ENCODE assay signal across 9 cellular contexts in genomic region chr1:20552728-20553571, GRCh38. TPM values are rescaled to one million over a fixed set of nuclear protein-coding genes. Genes with fewer than 3 reads are reported as not detected.
DNase-seq lines count a peak whose midpoint lies in the region; ATAC-seq, FAIRE-seq and TF ChIP-seq lines count a peak whose summit lies in the region.
"Had no signal": no experiment of that assay in that cellular context is flagged by ENCODE, and none has a peak within 500 bp of the region (broad histone marks: within the 10 kb centered on the region; RNA-seq: fewer than 3 reads in every experiment).

No MANE protein-coding gene starts in this region.

- SMC1A ChIA-PET in GM12878 (lab: Charles Lee; ENCODE audit: uncharacterized antibody, unreplicated experiment): no interaction called here

- H3K27me3 ChIP-seq in GM12878 (replicated peaks in 1 of 2; ENCODE audit: control insufficient read depth in 2 of 2, insufficient read depth in 2 of 2, low read length in 1 of 2): peaks cover 5 to 10% of the 10 kb centered on the region in 2 experiments
- peaks cover 32 to 47% of the 10 kb centered on the region in 2 donors for H3K27me3 ChIP-seq in stomach smooth muscle (ENCODE audit: control insufficient read depth in 1 of 2, insufficient read depth in 2 of 2, low read length in 2 of 2)

- H3K79me2 ChIP-seq in GM12878 (ENCODE audit: control insufficient read depth, insufficient read depth, low read length): no peaks in the 10 kb centered on the region

- H3K9ac ChIP-seq in GM12878 (ENCODE audit: control insufficient read depth, insufficient read depth, low read length): no peak overlapping the region
- H3K9ac ChIP-seq in stomach smooth muscle (ENCODE audit: low read length in 2 of 2): no peak overlapping the region

- no peaks in the 10 kb centered on the region for H4K20me1 ChIP-seq in GM12878 (ENCODE audit: control insufficient read depth, insufficient read depth)

- CTCF ChIA-PET in GM12878 (lab: Yijun Ruan, JAX): no interaction called here

- DNase-seq in NCI-H1105 treated with DMSO at 0.1 percent for 48 hours (lab: John Stamatoyannopoulos, UW) (peak; percentile 35), NCI-H1105 (lab: John Stamatoyannopoulos, UW) (no peak), GM12878 (ENCODE audit: low read depth, low spot score) (no peak), GDM1 (lab: John Stamatoyannopoulos, UW) (no peak)
- no peak for DNase-seq in stimulated activated CD4-positive, alpha-beta T cell treated with anti-CD3 and anti-CD28 coated beads, Interleukin-2, amount 100 ng/mL, for 24 hours

- H3K9me3 ChIP-seq in GM12878 (replicated peaks; ENCODE audit: control insufficient read depth, insufficient read depth, low read length) (no peaks in the 10 kb centered on the region), iPS-18c (ENCODE audit: control insufficient read depth, insufficient read depth, low read length) (peaks cover 2% of the 10 kb centered on the region), stomach smooth muscle (ENCODE audit: control insufficient read depth in 2 of 2, low read length in 2 of 2) (no peaks in the 10 kb centered on the region)

- no peak for TF ChIP-seq POLR2A in GM12878 (IDR thresholded peaks at IDR 0.05; ENCODE audit: low read depth, low read length)

- no peak for TF ChIP-seq EP300 in GM12878 (IDR thresholded peaks at IDR 0.05; ENCODE audit: borderline replicate concordance in 1 of 2, control insufficient read depth in 1 of 2, low read depth in 2 of 2, low read length in 2 of 2)

- no peak; the same call in 2 of the 3 replicates for ATAC-seq in GM12878
- no peak for ATAC-seq in GM19452 (IDR thresholded peaks at IDR 0.05; ENCODE audit: unreplicated experiment)
- ATAC-seq: HCT116 had no signal

- no peak for TF ChIP-seq RAD21 in GM12878 (IDR thresholded peaks at IDR 0.05; ENCODE audit: insufficient read depth, low read depth, low read length)

- H3K4me1 ChIP-seq in GM12878 (ENCODE audit: control insufficient read depth, insufficient read depth, low read length) (no peaks in the 10 kb centered on the region), stomach smooth muscle (ENCODE audit: control insufficient read depth, insufficient read depth, low read length) (peaks cover 14% of the 10 kb centered on the region)

- TF ChIP-seq CTCF in GM12878 (IDR thresholded peaks at IDR 0.05 in 2 of 3, conservative IDR thresholded peaks at IDR 0.05 in 1 of 3; ENCODE audit: control insufficient read depth in 2 of 3, extremely low read depth in 1 of 3, insufficient read depth in 1 of 3, low read depth in 3 of 3, low read length in 3 of 3): no peak

- no peak for FAIRE-seq in GM12878 (lab: Jason Lieb, UNC)

- BruUV-seq in GM12878 (replicated peaks; lab: Mats Ljungman, UMichigan): no TSS peak

- intact Hi-C loops in GM12878 (cut with micrococcal nuclease; ENCODE audit: unreplicated experiment): no loop called here

- H3K36me3 ChIP-seq in GM12878 (ENCODE audit: control insufficient read depth in 2 of 2, insufficient read depth in 2 of 2, low read length in 1 of 2): no peaks in the 10 kb centered on the region
- H3K36me3 ChIP-seq in stomach smooth muscle (ENCODE audit: control insufficient read depth in 2 of 2, insufficient read depth in 2 of 2, low read length in 2 of 2): no peaks in the 10 kb centered on the region

- H3K27ac ChIP-seq in GM12878 (ENCODE audit: control insufficient read depth, insufficient read depth) (no peak overlapping the region), stomach smooth muscle (ENCODE audit: low read length) (no peak overlapping the region)

- no peak overlapping the region for H3K4me2 ChIP-seq in GM12878 (ENCODE audit: control insufficient read depth, insufficient read depth)

- RAD21 ChIA-PET in GM12878 (lab: Charles Lee; ENCODE audit: unreplicated experiment): no interaction called here

- no peak overlapping the region for H2AFZ ChIP-seq in GM12878 (ENCODE audit: control insufficient read depth, low read depth, low read length)

- WGBS in GM12878 (ENCODE audit: insufficient coverage, insufficient replicate concordance, low lambda C conversion rate, missing lambda C conversion rate): 18% methylated on average over 82 of the region's 99 CpGs

- POLR2A ChIA-PET in GM12878 (lab: Charles Lee): no interaction called here

- no peak overlapping the region for H3K4me3 ChIP-seq in GM12878
- H3K4me3 ChIP-seq in iPS-18c (ENCODE audit: insufficient read depth, low read depth, low read length): peak overlapping the region; percentile 55
- H3K4me3 ChIP-seq in stomach smooth muscle (ENCODE audit: low read length in 2 of 2): peak overlapping the region; percentile 19 to 66

- in situ Hi-C loops in GM12878 (cut with MboI): no loop called here

TF ChIP-seq in GM12878, 131 proteins besides CTCF, POLR2A, EP300 and RAD21 (continues in another document):
- TF ChIP-seq SUZ12 (IDR thresholded peaks at IDR 0.05; ENCODE audit: unreplicated experiment): peak; percentile 1

RNA-seq across cellular contexts. Expression of gene FAM43B, which starts 0.6 kb away (rescaled TPM):
- not detected in 2 replicates for total RNA-seq in GM12878 (2013; cell fraction: nucleolus; rRNA removed)
- not detected in 2 replicates for total RNA-seq in GM12878 (2014; rRNA removed)
- total RNA-seq in GM12878 (2014; rRNA removed; fragmentation: Illumina TruSeq; extraction: Trizol): not detected in 2 replicates
- total RNA-seq in GM12878 (2021): not detected in 2 replicates
- polyA plus RNA-seq in GM12878 (2011; ENCODE audit: low read depth): not detected
- not detected in 2 replicates for polyA plus RNA-seq in GM12878 (2011; rRNA removed)
- polyA plus RNA-seq in GM12878 (2011; cell fraction: cytosol; rRNA removed): not detected in 2 replicates
- polyA plus RNA-seq in GM12878 (2011; cell fraction: nucleus; rRNA removed): not detected in 2 replicates
- not detected in 2 replicates for polyA plus RNA-seq in GM12878 (2012)
- not detected in 2 replicates for polyA plus RNA-seq in GM12878 (2014; fragmentation: Illumina TruSeq; extraction: Trizol)
- not detected for polyA plus RNA-seq in GM12878 (2014; fragmentation: Nextera tagmentation; extraction: Ambion mirVana)
- polyA plus RNA-seq in GM12878 (2014; rRNA removed): not detected in 2 replicates
- not detected for polyA plus RNA-seq in GM12878 (2016; fragmentation: Nextera tagmentation; extraction: Ambion mirVana)
- polyA minus RNA-seq in GM12878 (2011; rRNA and poly(A)+ RNA removed): not detected in 2 replicates
- not detected in 2 replicates for polyA minus RNA-seq in GM12878 (2011; cell fraction: cytosol; rRNA and poly(A)+ RNA removed)
- polyA minus RNA-seq in GM12878 (2011; cell fraction: nucleus; rRNA and poly(A)+ RNA removed): not detected in 2 replicates

RNA-seq across cellular contexts. Expression of gene CDA, which starts 35.9 kb away (rescaled TPM):
- not detected in 2 replicates for total RNA-seq in GM12878 (2013; cell fraction: nucleolus; rRNA removed)
- total RNA-seq in GM12878 (2014; rRNA removed) (not detected in 2 replicates), GM12878 (2014; rRNA removed; fragmentation: Illumina TruSeq; extraction: Trizol) (not detected in 2 replicates), GM12878 (2021) (0.21 TPM in 1 of 2 replicates, not detected in the other)
- not detected for polyA plus RNA-seq in GM12878 (2011; ENCODE audit: low read depth)
- polyA plus RNA-seq in GM12878 (2011; rRNA removed) (not detected in 2 replicates), GM12878 (2014; fragmentation: Illumina TruSeq; extraction: Trizol) (not detected in 2 replicates), GM12878 (2014; fragmentation: Nextera tagmentation; extraction: Ambion mirVana) (not detected), GM12878 (2014; rRNA removed) (not detected in 2 replicates), GM12878 (2016; fragmentation: Nextera tagmentation; extraction: Ambion mirVana) (not detected)
- not detected in 2 replicates for polyA plus RNA-seq in GM12878 (2011; cell fraction: cytosol; rRNA removed)
- not detected in 2 replicates for polyA plus RNA-seq in GM12878 (2011; cell fraction: nucleus; rRNA removed)
- not detected in 2 replicates for polyA plus RNA-seq in GM12878 (2012)
- polyA minus RNA-seq in GM12878 (2011; rRNA and poly(A)+ RNA removed): not detected in 2 replicates
- polyA minus RNA-seq in GM12878 (2011; cell fraction: cytosol; rRNA and poly(A)+ RNA removed): 1.6 TPM in 1 of 2 replicates, not detected in the other
- 0.36 TPM in 1 of 2 replicates, not detected in the other for polyA minus RNA-seq in GM12878 (2011; cell fraction: nucleus; rRNA and poly(A)+ RNA removed)

RNA-seq across cellular contexts. Expression of gene MUL1, which starts 45.0 kb away (rescaled TPM):
- 14.2 and 18.1 TPM in 2 replicates for total RNA-seq in GM12878 (2013; cell fraction: nucleolus; rRNA removed)
- 14.7 and 15.6 TPM in 2 replicates for total RNA-seq in GM12878 (2014; rRNA removed)
- 7.6 and 9.1 TPM in 2 replicates for total RNA-seq in GM12878 (2014; rRNA removed; fragmentation: Illumina TruSeq; extraction: Trizol)
- 19.6 and 21.0 TPM in 2 replicates for total RNA-seq in GM12878 (2021)
- polyA plus RNA-seq in GM12878 (2011; ENCODE audit: low read depth): 8.6 TPM
- polyA plus RNA-seq in GM12878 (2011; rRNA removed): 7.7 and 15.3 TPM in 2 replicates
- 20.4 TPM in 2 replicates for polyA plus RNA-seq in GM12878 (2011; cell fraction: cytosol; rRNA removed)
- polyA plus RNA-seq in GM12878 (2011; cell fraction: nucleus; rRNA removed): 10.5 and 11.2 TPM in 2 replicates
- 12.7 and 14.5 TPM in 2 replicates for polyA plus RNA-seq in GM12878 (2012)
- 6.9 and 12.2 TPM in 2 replicates for polyA plus RNA-seq in GM12878 (2014; fragmentation: Illumina TruSeq; extraction: Trizol)
- polyA plus RNA-seq in GM12878 (2014; fragmentation: Nextera tagmentation; extraction: Ambion mirVana): 1 to 10 TPM; 4.9 to 8.1 TPM
- 16.3 and 19.1 TPM in 2 replicates for polyA plus RNA-seq in GM12878 (2014; rRNA removed)
- 10 to 100 TPM; 25.9 to 27.0 TPM for polyA plus RNA-seq in GM12878 (2016; fragmentation: Nextera tagmentation; extraction: Ambion mirVana)
- 11.8 and 19.4 TPM in 2 replicates for polyA minus RNA-seq in GM12878 (2011; rRNA and poly(A)+ RNA removed)
- 5.2 and 6.3 TPM in 2 replicates for polyA minus RNA-seq in GM12878 (2011; cell fraction: cytosol; rRNA and poly(A)+ RNA removed)
- 6.8 and 12.2 TPM in 2 replicates for polyA minus RNA-seq in GM12878 (2011; cell fraction: nucleus; rRNA and poly(A)+ RNA removed)
